Comparison of ENCODE assay signal across 8 cellular contexts in genomic region chr5:118791986-118792734, GRCh38.
DNase-seq lines count a peak whose midpoint lies in the region; ATAC-seq and TF ChIP-seq lines count a peak whose summit lies in the region.

No MANE protein-coding gene starts in this region.

- no peaks in the 10 kb centered on the region for H3K4me1 Mint-ChIP-seq in Calu3 (ENCODE audit: low read depth, unreplicated experiment)

- no peaks in the 10 kb centered on the region for H3K27me3 Mint-ChIP-seq in Calu3 (ENCODE audit: unreplicated experiment)

- ATAC-seq in GM18873 (IDR thresholded peaks at IDR 0.05; ENCODE audit: low FRiP score, unreplicated experiment) = peak; percentile 97
- peak; percentile 93 for ATAC-seq in HG03045 (IDR thresholded peaks at IDR 0.05; ENCODE audit: unreplicated experiment)
- peak; percentile 93 for ATAC-seq in foreskin keratinocyte

- H3K4me3 Mint-ChIP-seq in Calu3 (ENCODE audit: low read depth, unreplicated experiment) = no peak overlapping the region

- no peak overlapping the region for H3K27ac Mint-ChIP-seq in Calu3 (ENCODE audit: unreplicated experiment)

- no peak overlapping the region for H3K27ac ChIP-seq in foreskin keratinocyte

- peak overlapping the region; percentile 25; the same call in 1 of the 2 replicates for H3K4me3 ChIP-seq in WI38 (ENCODE audit: low read depth, low read length)

- no peaks in the 10 kb centered on the region for H3K9me3 Mint-ChIP-seq in Calu3 (ENCODE audit: low read depth, unreplicated experiment)

- H3K36me3 Mint-ChIP-seq in Calu3 (ENCODE audit: insufficient read depth, unreplicated experiment) = no peaks in the 10 kb centered on the region

- H3K27me3 ChIP-seq in foreskin keratinocyte = no peaks in the 10 kb centered on the region

- no peaks in the 10 kb centered on the region for H3K4me1 ChIP-seq in foreskin keratinocyte

- CTCF ChIA-PET in Calu3 (lab: Charles Lee) = interaction anchor here (0.6 to 2.1 kb wide), 5 partner anchors 13 to 1337 kb away, joined by 3 to 11 read pairs (median 3); no protein-coding TSS in a partner anchor

- TF ChIP-seq CTCF in Calu3 (IDR thresholded peaks at IDR 0.05; ENCODE audit: unreplicated experiment) (peak; percentile 71), WI38 (IDR thresholded peaks at IDR 0.05; ENCODE audit: low read depth, low read length) (peak; percentile 56), foreskin keratinocyte (conservative IDR thresholded peaks at IDR 0.05) (peak; percentile 77)

- intact Hi-C loops in Calu3 (cut with micrococcal nuclease; ENCODE audit: unreplicated experiment) = loop anchor here (1.0 to 5.0 kb wide), 5 partner anchors 93 to 1715 kb away; no protein-coding TSS in a partner anchor

- no TSS peak for BruUV-seq in Calu3 (replicated peaks; lab: Mats Ljungman, UMichigan)

- DNase-seq in Calu3 (peak; percentile 41), NCI-H2081 (lab: John Stamatoyannopoulos, UW) (peak; percentile 30 to 36), foreskin keratinocyte (peak; percentile 5 to 56), non-pigmented ciliary epithelial cell (ENCODE audit: low read depth) (peak; percentile 17)
- DNase-seq in activated CD4-positive, CD25-positive, alpha-beta regulatory T cell treated with anti-CD3 and anti-CD28 coated beads, Interleukin-2, amount 50 U/mL, for 72 hours = no peak
